ENCODE assay signal across 8 cellular contexts in genomic region chr7:141073641-141074161, GRCh38. TPM values are rescaled to one million over a fixed set of nuclear protein-coding genes. Genes with fewer than 3 reads are reported as not detected.
DNase-seq lines count a peak whose midpoint lies in the region; ATAC-seq and TF ChIP-seq lines count a peak whose summit lies in the region.

TMEM178B (plus strand) TSS chr7:141074064.

- no peak for TF ChIP-seq EP300 in gastroesophageal sphincter (IDR thresholded peaks at IDR 0.05)

- peaks cover 87% of the 10 kb centered on the region for H3K27me3 ChIP-seq in ACC112 (ENCODE audit: insufficient read depth, low read length)
- peaks cover 78% of the 10 kb centered on the region for H3K27me3 ChIP-seq in gastroesophageal sphincter

- H3K27ac Mint-ChIP-seq in activated CD4-positive, alpha-beta memory T cell treated with anti-CD3 and anti-CD28 coated beads, Interleukin-2, amount 10 ng/mL, durations not matched to agents 7 days and 5 days: no peak within 1 kb of the TSS
- H3K27ac Mint-ChIP-seq in osteocyte (ENCODE audit: unreplicated experiment): no peak within 1 kb of the TSS

- TF ChIP-seq POLR2A in gastroesophageal sphincter (IDR thresholded peaks at IDR 0.05): no peak

- no peaks in the 10 kb centered on the region for H3K9me3 Mint-ChIP-seq in activated CD4-positive, alpha-beta memory T cell treated with anti-CD3 and anti-CD28 coated beads, Interleukin-2, amount 10 ng/mL, durations not matched to agents 7 days and 5 days
- H3K9me3 Mint-ChIP-seq in osteocyte (ENCODE audit: unreplicated experiment): no peaks in the 10 kb centered on the region

- peak within 1 kb of the TSS; percentile 60 for H2AFZ ChIP-seq in ACC112 (ENCODE audit: low read length, unreplicated experiment)

- ATAC-seq in GM21723 (IDR thresholded peaks at IDR 0.05; ENCODE audit: unreplicated experiment): peak; percentile 11
- ATAC-seq in gastroesophageal sphincter: no peak
- ATAC-seq in HG02973 (IDR thresholded peaks at IDR 0.05; ENCODE audit: unreplicated experiment): no peak

- CTCF ChIA-PET in activated CD4-positive, alpha-beta memory T cell treated with anti-CD3 and anti-CD28 coated beads, Interleukin-2, amount 10 ng/mL, durations not matched to agents 7 days and 5 days (lab: Charles Lee): no interaction called here

- H3K27ac ChIP-seq in ACC112 (ENCODE audit: low read depth, low read length): no peak within 1 kb of the TSS
- peak within 1 kb of the TSS in 2 of 4 donors; percentile 65 to 71 for H3K27ac ChIP-seq in gastroesophageal sphincter

- TF ChIP-seq CTCF in gastroesophageal sphincter (IDR thresholded peaks at IDR 0.05) (no peak), osteocyte (IDR thresholded peaks at IDR 0.05) (no peak)

- H3K4me1 ChIP-seq in ACC112 (ENCODE audit: control insufficient read depth, insufficient read depth, low read length, unreplicated experiment) (peaks cover 8% of the 10 kb centered on the region), gastroesophageal sphincter (peaks cover 0 to 43% (median 24%) of the 10 kb centered on the region in 3 donors)

- H3K36me3 Mint-ChIP-seq in activated CD4-positive, alpha-beta memory T cell treated with anti-CD3 and anti-CD28 coated beads, Interleukin-2, amount 10 ng/mL, durations not matched to agents 7 days and 5 days (ENCODE audit: low read depth): no peaks in the 10 kb centered on the region
- no peaks in the 10 kb centered on the region for H3K36me3 Mint-ChIP-seq in osteocyte (ENCODE audit: unreplicated experiment)

- no peaks in the 10 kb centered on the region for H3K36me3 ChIP-seq in ACC112 (ENCODE audit: insufficient read depth, low read length)
- no peaks in the 10 kb centered on the region for H3K36me3 ChIP-seq in gastroesophageal sphincter

- no peaks in the 10 kb centered on the region for H3K79me2 ChIP-seq in ACC112 (ENCODE audit: control insufficient read depth, insufficient read depth, low read length, unreplicated experiment)

- POLR2A ChIA-PET in activated CD4-positive, alpha-beta memory T cell treated with anti-CD3 and anti-CD28 coated beads, Interleukin-2, amount 10 ng/mL, durations not matched to agents 7 days and 5 days (lab: Charles Lee): interaction anchor here (2.3 kb wide), 1 partner anchor 664 kb away, joined by 7 read pairs; the partner anchor contains the start of gene SSBP1

- peaks cover 45% of the 10 kb centered on the region for H3K27me3 Mint-ChIP-seq in activated CD4-positive, alpha-beta memory T cell treated with anti-CD3 and anti-CD28 coated beads, Interleukin-2, amount 10 ng/mL, durations not matched to agents 7 days and 5 days
- peaks cover 40% of the 10 kb centered on the region for H3K27me3 Mint-ChIP-seq in osteocyte (ENCODE audit: unreplicated experiment)

- peak within 1 kb of the TSS; percentile 79 for H3K4me3 ChIP-seq in ACC112 (ENCODE audit: low read depth, low read length)
- H3K4me3 ChIP-seq in gastroesophageal sphincter: peak within 1 kb of the TSS; percentile 15 to 63

- no CpG with 5 or more reads among the region's 47 CpGs for WGBS in gastroesophageal sphincter (ENCODE audit: low coverage in 1 of 2), 2 donors

- H3K4me3 Mint-ChIP-seq in activated CD4-positive, alpha-beta memory T cell treated with anti-CD3 and anti-CD28 coated beads, Interleukin-2, amount 10 ng/mL, durations not matched to agents 7 days and 5 days: peak within 1 kb of the TSS; percentile 69
- H3K4me3 Mint-ChIP-seq in osteocyte (ENCODE audit: unreplicated experiment): peak within 1 kb of the TSS; percentile 77

- peaks cover 23% of the 10 kb centered on the region for H3K4me1 Mint-ChIP-seq in activated CD4-positive, alpha-beta memory T cell treated with anti-CD3 and anti-CD28 coated beads, Interleukin-2, amount 10 ng/mL, durations not matched to agents 7 days and 5 days
- peaks cover 32% of the 10 kb centered on the region for H3K4me1 Mint-ChIP-seq in osteocyte (ENCODE audit: unreplicated experiment)

- no peaks in the 10 kb centered on the region for H3K9me3 ChIP-seq in gastroesophageal sphincter

- peak; percentile 44 for DNase-seq in activated CD4-positive, alpha-beta memory T cell treated with anti-CD3 and anti-CD28 coated beads, Interleukin-2, amount 10 ng/mL, durations not matched to agents 7 days and 5 days
- no peak for DNase-seq in osteocyte (ENCODE audit: extremely low spot score, unreplicated experiment)
- no peak for DNase-seq in mesenteric fat pad (ENCODE audit: low spot score)
- no peak for DNase-seq in cerebellar nuclear complex (lab: John Stamatoyannopoulos, UW)

RNA-seq across cellular contexts. Expression of gene TMEM178B, which starts in this region (rescaled TPM):
- 1 to 10 TPM; 1.7 TPM for total RNA-seq in activated CD4-positive, alpha-beta memory T cell treated with anti-CD3 and anti-CD28 coated beads, Interleukin-2, amount 10 ng/mL, durations not matched to agents 7 days and 5 days
- 1 to 10 TPM in 2 of 4 donors, under 1 TPM in 2; 0.62 to 1.4 (median 1.0) TPM for total RNA-seq in gastroesophageal sphincter
- 0.70 and 0.99 TPM in 2 replicates for total RNA-seq in osteocyte
- total RNA-seq in mesenteric fat pad: 0.74 TPM
